In the genomic region with DNA sequence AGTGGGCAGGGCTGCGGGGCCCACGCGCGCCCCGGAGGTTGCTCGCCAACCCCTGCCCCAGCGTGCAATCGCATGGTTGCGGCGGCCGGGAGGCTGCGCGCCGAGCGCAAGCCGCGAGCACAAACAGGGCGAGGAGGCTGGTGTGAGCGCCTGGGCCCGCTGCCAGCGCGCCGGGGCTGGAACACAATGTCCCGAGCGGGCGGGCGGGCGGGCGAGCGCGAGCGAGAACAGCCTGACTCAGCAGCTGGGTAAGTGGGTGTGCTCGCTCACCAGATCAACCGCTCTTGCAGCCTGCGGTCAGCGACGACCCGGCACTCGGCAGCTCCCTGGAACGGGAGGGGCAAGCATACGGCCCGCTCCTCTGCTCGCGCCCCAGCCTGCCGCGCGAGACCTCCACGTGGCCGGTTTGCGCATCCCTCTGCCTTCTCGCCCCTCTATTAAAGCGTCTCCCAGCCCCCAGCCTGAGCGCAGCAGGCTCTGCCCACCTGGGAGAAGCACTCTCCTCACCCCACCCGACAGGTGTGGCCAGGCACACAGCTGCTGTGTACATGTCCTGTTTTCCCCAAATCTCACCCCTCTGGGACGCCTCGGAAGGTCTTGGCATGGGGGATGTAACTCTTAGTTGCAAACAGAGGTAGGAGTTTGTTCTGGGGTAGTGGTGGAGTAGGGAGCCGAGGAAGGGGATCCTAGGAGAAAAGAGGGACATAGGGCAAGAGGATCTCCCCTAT, we compare ENCODE assay signal across 8 cellular contexts. TPM values are rescaled to one million over a fixed set of nuclear protein-coding genes. Genes with fewer than 3 reads are reported as not detected.
DNase-seq lines count a peak whose midpoint lies in the region; ATAC-seq and TF ChIP-seq lines count a peak whose summit lies in the region.

No MANE protein-coding gene starts in this region.

- H3K27ac ChIP-seq in 22Rv1 (peak overlapping the region; percentile 100), layer of hippocampus (ENCODE audit: low read depth, low read length) (peak overlapping the region; percentile 99)

- H3K27ac Mint-ChIP-seq in activated CD4-positive, alpha-beta T cell treated with anti-CD3 and anti-CD28 coated beads for 36 hours, result peak overlapping the region; percentile 92

- peak; percentile 79 for DNase-seq in NCI-H510A treated with DMSO at 0.1 percent for 48 hours (lab: John Stamatoyannopoulos, UW)
- DNase-seq in activated CD4-positive, alpha-beta T cell treated with anti-CD3 and anti-CD28 coated beads for 36 hours, result peak; percentile 93
- peak; percentile 99 for DNase-seq in choroid plexus epithelial cell (ENCODE audit: low read depth)
- peak; percentile 33 to 66 for DNase-seq in stimulated activated CD4-positive, alpha-beta T cell treated with anti-CD3 and anti-CD28 coated beads, Interleukin-1b, Interleukin-23, amount 100 ng/mL, for 1 hour (ENCODE audit: low read depth in 2 of 2)

- peak overlapping the region; percentile 48 for H3K4me3 ChIP-seq in choroid plexus epithelial cell (ENCODE audit: low read depth, low read length)

- TF ChIP-seq CTCF in 22Rv1 (IDR thresholded peaks at IDR 0.05) (no peak), choroid plexus epithelial cell (conservative IDR thresholded peaks at IDR 0.05; ENCODE audit: low read depth, low read length) (no peak)

- no peaks in the 10 kb centered on the region for H3K9me3 Mint-ChIP-seq in activated CD4-positive, alpha-beta T cell treated with anti-CD3 and anti-CD28 coated beads for 36 hours (ENCODE audit: low read depth)

- POLR2A ChIA-PET in activated CD4-positive, alpha-beta T cell treated with anti-CD3 and anti-CD28 coated beads for 36 hours (lab: Charles Lee), result interaction anchor here (0.6 to 1.4 kb wide), 5 partner anchors 8 to 254 kb away, joined by 3 to 7 read pairs (median 3); no protein-coding TSS in a partner anchor

- peak; percentile 28 for ATAC-seq in GM18520 (IDR thresholded peaks at IDR 0.05; ENCODE audit: unreplicated experiment)
- peak; percentile 42 for ATAC-seq in HG03108 (IDR thresholded peaks at IDR 0.05; ENCODE audit: unreplicated experiment)
- ATAC-seq in activated CD4-positive, alpha-beta T cell treated with anti-CD3 and anti-CD28 coated beads for 36 hours, result peak; percentile 40

- H3K27me3 Mint-ChIP-seq in activated CD4-positive, alpha-beta T cell treated with anti-CD3 and anti-CD28 coated beads for 36 hours, result no peaks in the 10 kb centered on the region

- peak overlapping the region; percentile 62 for H3K4me3 Mint-ChIP-seq in activated CD4-positive, alpha-beta T cell treated with anti-CD3 and anti-CD28 coated beads for 36 hours

- no peaks in the 10 kb centered on the region for H3K27me3 ChIP-seq in layer of hippocampus (ENCODE audit: control insufficient read depth, insufficient read depth, low read length)

- no peaks in the 10 kb centered on the region for H3K36me3 Mint-ChIP-seq in activated CD4-positive, alpha-beta T cell treated with anti-CD3 and anti-CD28 coated beads for 36 hours (ENCODE audit: low read depth)

- H3K4me1 Mint-ChIP-seq in activated CD4-positive, alpha-beta T cell treated with anti-CD3 and anti-CD28 coated beads for 36 hours, result peaks cover 86% of the 10 kb centered on the region

- intact Hi-C loops in activated CD4-positive, alpha-beta T cell treated with anti-CD3 and anti-CD28 coated beads for 36 hours (cut with DNase I, micrococcal nuclease), result loop anchor here (1.0 to 5.0 kb wide), 5 partner anchors 9 to 949 kb away; partner anchors contain the start of genes CDKN1A (in 1 of the 2) and FKBP5 (in 1 of the 2)

- CTCF ChIA-PET in activated CD4-positive, alpha-beta T cell treated with anti-CD3 and anti-CD28 coated beads for 36 hours (lab: Charles Lee), result interaction anchor here (0.7 to 2.4 kb wide), 7 partner anchors 8 to 143 kb away, joined by 3 to 7 read pairs (median 4); no protein-coding TSS in a partner anchor

RNA-seq across cellular contexts. Expression of gene ARMC12, which starts 8.7 kb away (rescaled TPM):
- 1 to 10 TPM; 1.3 to 3.0 TPM for total RNA-seq in activated CD4-positive, alpha-beta T cell treated with anti-CD3 and anti-CD28 coated beads for 36 hours

RNA-seq across cellular contexts. Expression of gene FKBP5, which starts 39.4 kb away (rescaled TPM):
- total RNA-seq in activated CD4-positive, alpha-beta T cell treated with anti-CD3 and anti-CD28 coated beads for 36 hours, result 100 to 1,000 TPM; 140 to 141 TPM

RNA-seq across cellular contexts. Expression of gene CLPSL2, which starts 48.3 kb away (rescaled TPM):
- total RNA-seq in activated CD4-positive, alpha-beta T cell treated with anti-CD3 and anti-CD28 coated beads for 36 hours, result not detected

RNA-seq across cellular contexts. Expression of gene CLPSL1, which starts 52.7 kb away (rescaled TPM):
- total RNA-seq in activated CD4-positive, alpha-beta T cell treated with anti-CD3 and anti-CD28 coated beads for 36 hours, result not detected

Comparison
In these comparisons a context has a peak if more than half of its experiments do, and no peak if none do; other contexts are left out.
1. Peak in every context shown above with its lines: DNase-seq, ATAC-seq, H3K4me3 ChIP-seq and H3K27ac ChIP-seq.